8 cellular contexts compared by ENCODE assay signal in genomic region chr16:76669288-76669687, GRCh38.
"Had no signal": no experiment of that assay in that cellular context is flagged by ENCODE, and none has a peak within 500 bp of the region (broad histone marks: within the 10 kb centered on the region; RNA-seq: fewer than 3 reads in every experiment).

No MANE protein-coding gene starts in this region.

- DNase-seq: GM23248, H9, HCEC 1CT, KBM-7 had no signal

- H3K4me3 ChIP-seq: GM23248 had no signal

- H3K9ac ChIP-seq: GM23248, KMS-11 had no signal

- H3K9me3 Mint-ChIP-seq: H9 had no signal

- H3K27ac ChIP-seq: GM23248, KMS-11 had no signal

- H3K4me2 ChIP-seq: KMS-11 had no signal

- H3K4me3 Mint-ChIP-seq: H9 had no signal

- FAIRE-seq: H1, H54, HTR-8/SVneo had no signal

- H3K27ac Mint-ChIP-seq: H9 had no signal

- H2AFZ ChIP-seq: GM23248 had no signal
